Comparison of ENCODE assay signal across 9 cellular contexts in the genomic region with DNA sequence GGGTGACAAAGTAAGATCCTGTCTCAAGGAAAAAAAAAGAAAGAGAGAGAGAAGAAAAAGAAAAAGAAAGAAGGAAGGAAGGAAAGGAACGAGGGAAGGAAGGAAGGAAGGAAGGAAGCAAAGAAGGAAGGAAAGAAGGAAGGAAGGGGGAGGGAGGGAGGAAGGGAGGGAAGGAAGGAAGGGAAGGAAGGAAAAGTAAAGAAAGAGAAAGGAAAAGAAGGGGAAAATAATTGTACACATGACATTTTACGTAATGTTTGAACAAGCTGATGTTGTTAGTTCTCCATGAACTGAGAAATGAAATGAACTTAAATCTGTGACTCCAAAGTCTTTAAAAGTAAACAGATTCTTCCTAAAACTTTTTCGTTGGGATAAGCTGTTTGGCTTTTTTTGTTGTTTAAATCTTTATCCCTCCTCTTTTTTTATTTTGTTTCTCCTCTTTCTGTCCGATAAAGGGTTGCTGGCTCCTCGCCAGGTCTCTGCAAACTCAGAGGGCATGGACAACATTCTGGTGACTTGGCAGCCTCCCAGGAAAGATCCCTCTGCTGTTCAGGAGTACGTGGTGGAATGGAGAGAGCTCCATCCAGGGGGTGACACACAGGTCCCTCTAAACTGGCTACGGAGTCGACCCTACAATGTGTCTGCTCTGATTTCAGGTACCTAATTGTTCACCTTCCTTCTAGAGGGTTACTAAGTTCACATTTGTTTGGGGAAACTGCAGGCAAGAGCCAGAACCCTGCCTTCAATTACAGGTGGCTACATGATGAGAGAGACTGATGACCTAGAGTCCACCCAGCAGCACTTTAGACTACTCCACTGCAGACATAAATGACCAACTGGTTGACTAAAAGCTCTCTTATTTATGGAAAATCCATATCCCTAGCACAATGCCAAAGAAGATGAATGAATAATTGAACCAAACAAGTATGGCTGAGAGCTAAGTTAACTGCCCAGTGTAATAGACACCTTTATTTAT. TPM values are rescaled to one million over a fixed set of nuclear protein-coding genes. Genes with fewer than 3 reads are reported as not detected.
A peak's percentile ranks its signal among the peaks of the same experiment; 100 is the strongest.
DNase-seq lines count a peak whose midpoint lies in the region; ATAC-seq lines count a peak whose summit lies in the region.
"Had no signal": no experiment of that assay in that cellular context is flagged by ENCODE, and none has a peak within 500 bp of the region (broad histone marks: within the 10 kb centered on the region; RNA-seq: fewer than 3 reads in every experiment).

No MANE protein-coding gene starts in this region.

- H3K4me3 ChIP-seq in SJCRH30 (no peak overlapping the region), right cardiac atrium (ENCODE audit: low read length) (no peak overlapping the region)

- H3K4me1 ChIP-seq in SJCRH30 (peaks cover 4% of the 10 kb centered on the region; the same call in 1 of the 2 replicates), right cardiac atrium (ENCODE audit: control insufficient read depth, insufficient read depth, low read length) (no peaks in the 10 kb centered on the region)

- intact Hi-C loops in right cardiac atrium (cut with DNase I), result no loop called here

- no peak overlapping the region for H3K27ac ChIP-seq in SJCRH30
- no peak overlapping the region for H3K27ac ChIP-seq in right cardiac atrium (ENCODE audit: low read length)

- H3K9me3 ChIP-seq in SJCRH30 (replicated peaks) (no peaks in the 10 kb centered on the region), right cardiac atrium (ENCODE audit: control insufficient read depth, low read length) (no peaks in the 10 kb centered on the region)

- H3K36me3 ChIP-seq in SJCRH30, result no peaks in the 10 kb centered on the region

- no peaks in the 10 kb centered on the region for H3K27me3 ChIP-seq in SJCRH30
- H3K27me3 ChIP-seq in right cardiac atrium (ENCODE audit: control insufficient read depth, insufficient read depth), result no peaks in the 10 kb centered on the region

- DNase-seq in AG08396 (ENCODE audit: low spot score), result peak; percentile 37
- peak in 47 of 76 experiments; percentile 2 to 66 (median 36) for DNase-seq in HUDEP-2 (lab: John Stamatoyannopoulos, UW; ENCODE audit: unreplicated experiment in 76 of 76)
- peak; percentile 77 to 81 for DNase-seq in SJCRH30
- peak; percentile 52 to 77 (median 67) for DNase-seq in right cardiac atrium
- DNase-seq in activated naive CD4-positive, alpha-beta T cell treated with anti-CD3 and anti-CD28 coated beads, Interleukin-2, amount 50 U/mL, for 16 hours, result no peak
- DNase-seq: T-helper 9 cell had no signal

- 35% methylated on average over 8 of the region's 8 CpGs for WGBS in right cardiac atrium

- ATAC-seq in right cardiac atrium (peak in 1 of 2 donors; percentile 40), HG02970 (IDR thresholded peaks at IDR 0.05; ENCODE audit: low FRiP score, unreplicated experiment) (no peak), GM18868 (IDR thresholded peaks at IDR 0.05; ENCODE audit: unreplicated experiment) (no peak), GM18861 (IDR thresholded peaks at IDR 0.05; ENCODE audit: unreplicated experiment) (no peak)

RNA-seq across cellular contexts. Expression of a gene that starts 60.0 kb away (rescaled TPM):
- total RNA-seq in SJCRH30 (2014; rRNA removed; shearing (Covaris generic)), result not detected in 2 replicates
- total RNA-seq in right cardiac atrium, result under 1 TPM; 0.17 to 0.33 (median 0.23) TPM
- 0.05 TPM for polyA plus RNA-seq in right cardiac atrium
